13 cellular contexts compared by ENCODE assay signal in genomic region chr19:16087940-16088339, GRCh38. TPM values are rescaled to one million over a fixed set of nuclear protein-coding genes. Genes with fewer than 3 reads are reported as not detected.
DNase-seq lines count a peak whose midpoint lies in the region; ATAC-seq, FAIRE-seq and TF ChIP-seq lines count a peak whose summit lies in the region.
"Had no signal": no experiment of that assay in that cellular context is flagged by ENCODE, and none has a peak within 500 bp of the region (broad histone marks: within the 10 kb centered on the region; RNA-seq: fewer than 3 reads in every experiment).

No MANE protein-coding gene starts in this region.

- H3K9me3 Mint-ChIP-seq in chondrocyte (ENCODE audit: low read depth), result no peaks in the 10 kb centered on the region
- H3K9me3 Mint-ChIP-seq: activated B cell treated with CpG ODN at 0.5 μM for 24 hours; central memory CD8-positive, alpha-beta T cell had no signal

- H3K27me3 ChIP-seq in HepG2 (ENCODE audit: control insufficient read depth in 1 of 2, insufficient read depth in 2 of 2, low read length in 2 of 2) (no peaks in the 10 kb centered on the region), right lobe of liver (no peaks in the 10 kb centered on the region), muscle layer of duodenum (ENCODE audit: low read depth, low read length) (no peaks in the 10 kb centered on the region), uterus (no peaks in the 10 kb centered on the region)
- H3K27me3 ChIP-seq: BE2C had no signal

- TF ChIP-seq CTCF in HepG2 (CRISPR knock-in tag; IDR thresholded peaks at IDR 0.05) (no peak), right lobe of liver (IDR thresholded peaks at IDR 0.05) (no peak), chondrocyte (IDR thresholded peaks at IDR 0.05) (no peak), uterus (IDR thresholded peaks at IDR 0.05) (no peak)

- BruUV-seq in HepG2 (replicated peaks; lab: Mats Ljungman, UMichigan), result no TSS peak

- no peak for TF ChIP-seq EP300 in HepG2 (IDR thresholded peaks at IDR 0.05; ENCODE audit: low read depth in 2 of 2, low read length in 2 of 2)
- no peak for TF ChIP-seq EP300 in HepG2 (CRISPR knock-in tag; IDR thresholded peaks at IDR 0.05; ENCODE audit: borderline replicate concordance)

- H3K36me3 Mint-ChIP-seq in chondrocyte (ENCODE audit: low read depth), result peaks cover 59% of the 10 kb centered on the region

- peak overlapping the region; percentile 97 for H3K27ac ChIP-seq in HepG2 (ENCODE audit: extremely low read length, insufficient read depth, low read length)
- no peak overlapping the region for H3K27ac ChIP-seq in right lobe of liver
- H3K27ac ChIP-seq in muscle layer of duodenum (ENCODE audit: low read length), result peak overlapping the region; percentile 10
- peak overlapping the region; percentile 52 to 100 for H3K27ac ChIP-seq in uterus

- TF ChIP-seq RAD21 in HepG2 (CRISPR knock-in tag; IDR thresholded peaks at IDR 0.05), result no peak

- 97% methylated on average over 11 of the region's 12 CpGs for WGBS in HepG2 (ENCODE audit: low lambda C conversion rate)
- WGBS in right lobe of liver (ENCODE audit: insufficient coverage, low coverage, low lambda C conversion rate, missing lambda C conversion rate), result 30% methylated on average over 2 of the region's 12 CpGs

- peaks cover 5% of the 10 kb centered on the region for H3K79me2 ChIP-seq in HepG2 (ENCODE audit: insufficient read depth, low read length)

- peak; percentile 7; the same call in 2 of the 3 replicates for ATAC-seq in HepG2
- ATAC-seq in right lobe of liver, result no peak

- H4K20me1 ChIP-seq in HepG2 (ENCODE audit: insufficient read depth, low read length), result no peaks in the 10 kb centered on the region

- no peak for FAIRE-seq in HepG2 (lab: Jason Lieb, UNC)

- H3K4me2 ChIP-seq in HepG2 (ENCODE audit: low read depth, low read length), result peak overlapping the region; percentile 64

- no peaks in the 10 kb centered on the region for H3K27me3 Mint-ChIP-seq in chondrocyte (ENCODE audit: low read depth)
- H3K27me3 Mint-ChIP-seq: activated B cell treated with CpG ODN at 0.5 μM for 24 hours; central memory CD8-positive, alpha-beta T cell had no signal

- H3K4me1 Mint-ChIP-seq in chondrocyte (ENCODE audit: low read depth), result peaks cover 49% of the 10 kb centered on the region

- no peak overlapping the region for H2AFZ ChIP-seq in HepG2 (ENCODE audit: low read length)

- peak overlapping the region; percentile 81 for H3K27ac Mint-ChIP-seq in chondrocyte (ENCODE audit: unreplicated experiment)
- H3K27ac Mint-ChIP-seq: activated B cell treated with CpG ODN at 0.5 μM for 24 hours had no signal

- no peak for TF ChIP-seq POLR2A in HepG2 (IDR thresholded peaks at IDR 0.05; ENCODE audit: insufficient read depth in 1 of 2, low read depth in 2 of 2, low read length in 2 of 2)
- no peak for TF ChIP-seq POLR2A in right lobe of liver (IDR thresholded peaks at IDR 0.05)
- TF ChIP-seq POLR2A in uterus (IDR thresholded peaks at IDR 0.05), result no peak

- DNase-seq in HepG2 (ENCODE audit: low spot score) (no peak), right lobe of liver (no peak), chondrocyte (ENCODE audit: low spot score) (no peak), uterus (no peak), DMS153 (lab: John Stamatoyannopoulos, UW) (no peak), HuH-7.5 (ENCODE audit: low spot score) (no peak), cerebellar nuclear complex (lab: John Stamatoyannopoulos, UW) (no peak)
- DNase-seq: activated B cell treated with CpG ODN at 0.5 μM for 24 hours, BE2C, GF-D8, NCI-H510A treated with DMSO at 0.1 percent for 48 hours had no signal

- intact Hi-C loops in HepG2 (cut with micrococcal nuclease; ENCODE audit: unreplicated experiment) (no loop called here), right lobe of liver (cut with DNase I) (no loop called here), uterus (cut with DNase I; ENCODE audit: low total_unique reads) (no loop called here)

- H3K9me3 ChIP-seq in HepG2 (ENCODE audit: low read length) (no peaks in the 10 kb centered on the region), right lobe of liver (no peaks in the 10 kb centered on the region), muscle layer of duodenum (ENCODE audit: control insufficient read depth in 1 of 2, low read length in 2 of 2) (no peaks in the 10 kb centered on the region), uterus (no peaks in the 10 kb centered on the region)
- H3K9me3 ChIP-seq: BE2C had no signal

- peaks cover 22 to 69% of the 10 kb centered on the region in 2 experiments for H3K36me3 ChIP-seq in HepG2 (replicated peaks in 1 of 2; ENCODE audit: control insufficient read depth in 1 of 2, insufficient read depth in 2 of 2, low read length in 2 of 2)
- H3K36me3 ChIP-seq in right lobe of liver, result peaks cover 0 to 57% (median 19%) of the 10 kb centered on the region in 4 donors
- peaks cover 66 to 96% of the 10 kb centered on the region in 2 donors for H3K36me3 ChIP-seq in muscle layer of duodenum (ENCODE audit: control insufficient read depth in 1 of 2, insufficient read depth in 2 of 2, low read length in 2 of 2)
- H3K36me3 ChIP-seq in uterus, result no peaks in the 10 kb centered on the region

- CTCF ChIA-PET in HepG2 (lab: Yijun Ruan, JAX; ENCODE audit: low intra/inter-chr PET ratio, low total read pairs), result no interaction called here

- H3K4me1 ChIP-seq in HepG2 (ENCODE audit: insufficient read depth, low read length), result peaks cover 91% of the 10 kb centered on the region
- no peaks in the 10 kb centered on the region for H3K4me1 ChIP-seq in right lobe of liver
- peaks cover 0 to 50% of the 10 kb centered on the region in 2 donors for H3K4me1 ChIP-seq in muscle layer of duodenum (ENCODE audit: control insufficient read depth in 1 of 2, insufficient read depth in 2 of 2, low read length in 2 of 2)
- peaks cover 19 to 25% of the 10 kb centered on the region in 2 donors for H3K4me1 ChIP-seq in uterus
- H3K4me1 ChIP-seq: BE2C had no signal

- in situ Hi-C loops in HepG2 (cut with HindIII; ENCODE audit: extremely low pct_ligation_motif_present, low pct_unique_long_range_greater_than_20kb), result no loop called here

- no peak overlapping the region for H3K4me3 Mint-ChIP-seq in chondrocyte (ENCODE audit: unreplicated experiment)
- H3K4me3 Mint-ChIP-seq: activated B cell treated with CpG ODN at 0.5 μM for 24 hours; central memory CD8-positive, alpha-beta T cell had no signal

- peak overlapping the region; percentile 33; the same call in 1 of the 2 replicates for H3K9ac ChIP-seq in HepG2 (ENCODE audit: insufficient read depth, low read depth, low read length)

- H3K4me3 ChIP-seq in HepG2 (replicated peaks in 1 of 3; ENCODE audit: insufficient read depth in 1 of 3, low read depth in 2 of 3, low read length in 3 of 3) (no peak overlapping the region), right lobe of liver (no peak overlapping the region), muscle layer of duodenum (ENCODE audit: low read depth in 1 of 2, low read length in 2 of 2) (no peak overlapping the region), uterus (no peak overlapping the region)

- POLR2A ChIA-PET in HepG2 (lab: Yijun Ruan, JAX), result interaction anchor here (0.8 to 6.1 kb wide), 4 partner anchors 10 to 17 kb away, joined by 3 to 66 read pairs (median 6); partner anchors contain the start of gene TPM4

RNA-seq across cellular contexts. Expression of gene TPM4, which starts 11.6 kb away (rescaled TPM):
- total RNA-seq in HepG2 (2016; rRNA removed; fragmentation: Illumina TruSeq; extraction: Trizol) (180 and 226 TPM in 2 replicates), right lobe of liver (10 to 100 TPM; 13.7 to 90.2 (median 45.6) TPM), chondrocyte (774 to 1,188 TPM (median 1,175 TPM) in 3 replicates), uterus (100 to 1,000 TPM; 423 to 862 (median 517) TPM)
- total RNA-seq in HepG2 (2016; cell fraction: cytosol; rRNA removed; fragmentation: Illumina TruSeq; extraction: Trizol; ENCODE audit: low read depth), result 81.5 and 84.8 TPM in 2 replicates
- total RNA-seq in HepG2 (2016; cell fraction: insoluble cytoplasmic fraction; rRNA removed; fragmentation: Illumina TruSeq; extraction: Trizol), result 186 and 214 TPM in 2 replicates
- total RNA-seq in HepG2 (2016; cell fraction: membrane; rRNA removed; fragmentation: Illumina TruSeq; extraction: Trizol), result 194 and 200 TPM in 2 replicates
- 74.9 and 75.0 TPM in 2 replicates for total RNA-seq in HepG2 (2016; cell fraction: nucleus; rRNA removed; fragmentation: Illumina TruSeq; extraction: Trizol)
- 142 and 188 TPM in 2 replicates for polyA plus RNA-seq in HepG2 (2011; rRNA removed)
- 121 and 146 TPM in 2 replicates for polyA plus RNA-seq in HepG2 (2011; cell fraction: cytosol; rRNA removed)
- 57.4 and 58.9 TPM in 2 replicates for polyA plus RNA-seq in HepG2 (2011; cell fraction: nucleus; rRNA removed)
- polyA plus RNA-seq in HepG2 (2012), result 139 and 145 TPM in 2 replicates
- 109 and 119 TPM in 2 replicates for polyA plus RNA-seq in HepG2 (2016; cell fraction: cytosol; fragmentation: Illumina TruSeq; extraction: Trizol; ENCODE audit: low read depth)
- polyA plus RNA-seq in HepG2 (2016; cell fraction: insoluble cytoplasmic fraction; fragmentation: Illumina TruSeq; extraction: Trizol; ENCODE audit: low read depth), result 311 and 323 TPM in 2 replicates
- polyA plus RNA-seq in HepG2 (2016; cell fraction: membrane; fragmentation: Illumina TruSeq; extraction: Trizol; ENCODE audit: low read depth), result 206 and 209 TPM in 2 replicates
- 143 and 149 TPM in 2 replicates for polyA plus RNA-seq in HepG2 (2016; cell fraction: nucleus; fragmentation: Illumina TruSeq; extraction: Trizol; ENCODE audit: insufficient read depth, low read depth)
- polyA minus RNA-seq in HepG2 (2011; rRNA and poly(A)+ RNA removed; ENCODE audit: low replicate concordance), result 72.8 and 124 TPM in 2 replicates
- polyA minus RNA-seq in HepG2 (2011; cell fraction: cytosol; rRNA and poly(A)+ RNA removed), result 91.4 and 93.5 TPM in 2 replicates
- polyA minus RNA-seq in HepG2 (2011; cell fraction: nucleus; rRNA and poly(A)+ RNA removed), result 76.0 and 77.5 TPM in 2 replicates

RNA-seq across cellular contexts. Expression of gene RAB8A, which starts 23.7 kb away (rescaled TPM):
- total RNA-seq in HepG2 (2016; rRNA removed; fragmentation: Illumina TruSeq; extraction: Trizol) (44.8 and 45.0 TPM in 2 replicates), right lobe of liver (10 to 100 TPM; 59.5 to 88.4 (median 72.5) TPM), chondrocyte (65.5 to 73.7 TPM (median 69.9 TPM) in 3 replicates), uterus (10 to 100 TPM; 13.3 to 67.4 (median 40.7) TPM)
- total RNA-seq in HepG2 (2016; cell fraction: cytosol; rRNA removed; fragmentation: Illumina TruSeq; extraction: Trizol; ENCODE audit: low read depth), result 12.2 and 13.0 TPM in 2 replicates
- 42.2 and 46.8 TPM in 2 replicates for total RNA-seq in HepG2 (2016; cell fraction: insoluble cytoplasmic fraction; rRNA removed; fragmentation: Illumina TruSeq; extraction: Trizol)
- 26.3 and 29.3 TPM in 2 replicates for total RNA-seq in HepG2 (2016; cell fraction: membrane; rRNA removed; fragmentation: Illumina TruSeq; extraction: Trizol)
- total RNA-seq in HepG2 (2016; cell fraction: nucleus; rRNA removed; fragmentation: Illumina TruSeq; extraction: Trizol), result 27.3 and 27.8 TPM in 2 replicates
- polyA plus RNA-seq in HepG2 (2011; rRNA removed), result 36.7 and 37.0 TPM in 2 replicates
- 37.0 and 45.8 TPM in 2 replicates for polyA plus RNA-seq in HepG2 (2011; cell fraction: cytosol; rRNA removed)
- polyA plus RNA-seq in HepG2 (2011; cell fraction: nucleus; rRNA removed), result 18.8 and 19.5 TPM in 2 replicates
- 25.7 and 50.6 TPM in 2 replicates for polyA plus RNA-seq in HepG2 (2012)
- 9.1 and 10.9 TPM in 2 replicates for polyA plus RNA-seq in HepG2 (2016; cell fraction: cytosol; fragmentation: Illumina TruSeq; extraction: Trizol; ENCODE audit: low read depth)
- 58.6 and 65.5 TPM in 2 replicates for polyA plus RNA-seq in HepG2 (2016; cell fraction: insoluble cytoplasmic fraction; fragmentation: Illumina TruSeq; extraction: Trizol; ENCODE audit: low read depth)
- polyA plus RNA-seq in HepG2 (2016; cell fraction: membrane; fragmentation: Illumina TruSeq; extraction: Trizol; ENCODE audit: low read depth), result 18.8 and 20.6 TPM in 2 replicates
- polyA plus RNA-seq in HepG2 (2016; cell fraction: nucleus; fragmentation: Illumina TruSeq; extraction: Trizol; ENCODE audit: insufficient read depth, low read depth), result 51.5 and 63.5 TPM in 2 replicates
- 59.4 and 156 TPM in 2 replicates for polyA minus RNA-seq in HepG2 (2011; rRNA and poly(A)+ RNA removed; ENCODE audit: low replicate concordance)
- polyA minus RNA-seq in HepG2 (2011; cell fraction: cytosol; rRNA and poly(A)+ RNA removed), result 50.6 TPM in 2 replicates
- 60.1 and 69.0 TPM in 2 replicates for polyA minus RNA-seq in HepG2 (2011; cell fraction: nucleus; rRNA and poly(A)+ RNA removed)

RNA-seq across cellular contexts. Expression of gene HSH2D, which starts 55.5 kb away (rescaled TPM):
- total RNA-seq in HepG2 (2016; rRNA removed; fragmentation: Illumina TruSeq; extraction: Trizol) (0.53 and 0.69 TPM in 2 replicates), right lobe of liver (1 to 10 TPM in 1 of 6 experiments, under 1 TPM in 5; 0.26 to 1.7 (median 0.48) TPM), chondrocyte (not detected in 3 replicates), uterus (1 to 10 TPM in 3 of 4 donors, not detected in 1; 1.4 to 3.1 (median 2.4) TPM)
- total RNA-seq in HepG2 (2016; cell fraction: cytosol; rRNA removed; fragmentation: Illumina TruSeq; extraction: Trizol; ENCODE audit: low read depth), result 0.20 and 0.71 TPM in 2 replicates
- total RNA-seq in HepG2 (2016; cell fraction: insoluble cytoplasmic fraction; rRNA removed; fragmentation: Illumina TruSeq; extraction: Trizol), result 0.68 and 0.91 TPM in 2 replicates
- total RNA-seq in HepG2 (2016; cell fraction: membrane; rRNA removed; fragmentation: Illumina TruSeq; extraction: Trizol), result 0.45 and 0.53 TPM in 2 replicates
- total RNA-seq in HepG2 (2016; cell fraction: nucleus; rRNA removed; fragmentation: Illumina TruSeq; extraction: Trizol), result 0.75 and 1.1 TPM in 2 replicates
- polyA plus RNA-seq in HepG2 (2011; rRNA removed), result 3.2 and 6.3 TPM in 2 replicates
- 2.3 and 3.1 TPM in 2 replicates for polyA plus RNA-seq in HepG2 (2011; cell fraction: cytosol; rRNA removed)
- 7.6 and 12.6 TPM in 2 replicates for polyA plus RNA-seq in HepG2 (2011; cell fraction: nucleus; rRNA removed)
- polyA plus RNA-seq in HepG2 (2012), result 3.5 and 3.7 TPM in 2 replicates
- 0.08 and 0.27 TPM in 2 replicates for polyA plus RNA-seq in HepG2 (2016; cell fraction: cytosol; fragmentation: Illumina TruSeq; extraction: Trizol; ENCODE audit: low read depth)
- polyA plus RNA-seq in HepG2 (2016; cell fraction: insoluble cytoplasmic fraction; fragmentation: Illumina TruSeq; extraction: Trizol; ENCODE audit: low read depth), result 0.67 and 0.85 TPM in 2 replicates
- polyA plus RNA-seq in HepG2 (2016; cell fraction: membrane; fragmentation: Illumina TruSeq; extraction: Trizol; ENCODE audit: low read depth), result 0.26 and 0.30 TPM in 2 replicates
- polyA plus RNA-seq in HepG2 (2016; cell fraction: nucleus; fragmentation: Illumina TruSeq; extraction: Trizol; ENCODE audit: insufficient read depth, low read depth), result 1.6 and 2.8 TPM in 2 replicates
- 1.1 and 1.3 TPM in 2 replicates for polyA minus RNA-seq in HepG2 (2011; rRNA and poly(A)+ RNA removed; ENCODE audit: low replicate concordance)
- 0.70 and 1.5 TPM in 2 replicates for polyA minus RNA-seq in HepG2 (2011; cell fraction: cytosol; rRNA and poly(A)+ RNA removed)
- polyA minus RNA-seq in HepG2 (2011; cell fraction: nucleus; rRNA and poly(A)+ RNA removed), result 2.4 and 4.8 TPM in 2 replicates

Comparison
In these comparisons a context has a peak if more than half of its experiments do, and no peak if none do; other contexts are left out.
1. H3K27ac ChIP-seq: peak in HepG2 (single experiment), muscle layer of duodenum (single experiment) and uterus (2 of 2); none in right lobe of liver (0 of 3).